1 cellular context compared by ENCODE assay signal in genomic region chr9:131289301-131290038, GRCh38.
TF ChIP-seq lines count a peak whose summit lies in the region.

Gene PLPP7 (plus strand): TSS chr9:131289723. CDS start chr9:131289998, 275 bp downstream.

TF ChIP-seq in SK-N-SH, 30 proteins besides CTCF, POLR2A, EP300 and RAD21 (continued from another document):
- peak; percentile 12 for TF ChIP-seq TAF1 (IDR thresholded peaks at IDR 0.05; ENCODE audit: borderline replicate concordance, low read depth, low read length)
